ENCODE assay signal across 26 cellular contexts in genomic region chr15:77831989-77832388, GRCh38.
A peak's percentile ranks its signal among the peaks of the same experiment; 100 is the strongest.
DNase-seq lines count a peak whose midpoint lies in the region; ATAC-seq and TF ChIP-seq lines count a peak whose summit lies in the region.
"Had no signal": no experiment of that assay in that cellular context is flagged by ENCODE, and none has a peak within 500 bp of the region (broad histone marks: within the 10 kb centered on the region; RNA-seq: fewer than 3 reads in every experiment).

No MANE protein-coding gene starts in this region.

- in situ Hi-C loops in astrocyte of the cerebellum (cut with HindIII; ENCODE audit: low sequenced_read_pairs): no loop called here

- peak; percentile 4 for DNase-seq in activated T-cell treated with anti-CD3 and anti-CD28 coated beads, Interleukin-2, amount 50 U/mL, for 1 hour
- DNase-seq in activated T-cell treated with anti-CD3 and anti-CD28 coated beads, Interleukin-2, amount 50 U/mL, for 72 hours: no peak
- DNase-seq in NCI-H1694 treated with DMSO at 0.1 percent for 48 hours (lab: John Stamatoyannopoulos, UW) (peak; percentile 75), astrocyte of the cerebellum (ENCODE audit: low read depth) (no peak), progenitor cell of endocrine pancreas (ENCODE audit: low spot score, unreplicated experiment) (no peak), NCI-H128 (lab: John Stamatoyannopoulos, UW; ENCODE audit: unreplicated experiment) (no peak)
- DNase-seq: activated CD4-positive, alpha-beta T cell treated with anti-CD3 and anti-CD28 coated beads, Interleukin-2, amount 50 U/mL, for 48 hours; activated CD4-positive, CD25-positive, alpha-beta regulatory T cell; CD4-positive, alpha-beta memory T cell; colonic mucosa; effector CD4-positive, alpha-beta T cell; hypothalamus; KBM-7; NCI-H1092; NCI-H2029 treated with DMSO at 0.1 percent for 48 hours; PC-3; right cardiac atrium; stimulated activated CD4-positive, alpha-beta T cell treated with anti-CD3 and anti-CD28 coated beads, Interleukin-2, amount 100 ng/mL, for 24 hours; testis had no signal

- H3K27me3 Mint-ChIP-seq in activated T-cell treated with anti-CD3 and anti-CD28 coated beads, Interleukin-2, amount 50 U/mL, for 72 hours (ENCODE audit: low read depth): no peaks in the 10 kb centered on the region
- peaks cover 6% of the 10 kb centered on the region for H3K27me3 Mint-ChIP-seq in progenitor cell of endocrine pancreas
- H3K27me3 Mint-ChIP-seq: activated naive CD8-positive, alpha-beta T cell; stimulated activated naive CD8-positive, alpha-beta T cell treated with anti-CD3 and anti-CD28 coated beads, Interleukin-15, Interleukin-2, amounts not matched to agents 100 ng/mL and 50 ng/mL, for 24 hours had no signal

- H3K9me3 Mint-ChIP-seq in activated T-cell treated with anti-CD3 and anti-CD28 coated beads, Interleukin-2, amount 50 U/mL, for 72 hours: no peaks in the 10 kb centered on the region
- no peaks in the 10 kb centered on the region for H3K9me3 Mint-ChIP-seq in progenitor cell of endocrine pancreas (ENCODE audit: low read depth)
- H3K9me3 Mint-ChIP-seq: activated T-helper 1 cell treated with anti-CD3 and anti-CD28 coated beads, Interleukin-12 subunit alpha, Interleukin-12 subunit beta, Interleukin-2, Interleukin-4 antibody, amounts not matched to agents 30 ng/mL and 10 ng/mL and 1 ng/mL, durations not matched to agents 14 hours and 24 hours and 36 hours; CD4-positive, alpha-beta memory T cell; neural crest cell; stimulated activated naive CD8-positive, alpha-beta T cell treated with anti-CD3 and anti-CD28 coated beads, Interleukin-15, Interleukin-2, amounts not matched to agents 100 ng/mL and 50 ng/mL, for 24 hours had no signal

- no peak overlapping the region for H3K4me3 ChIP-seq in astrocyte of the cerebellum (ENCODE audit: low read depth, low read length)
- H3K4me3 ChIP-seq: colonic mucosa, SK-N-MC, testis had no signal

- no peak for ATAC-seq in activated T-cell treated with anti-CD3 and anti-CD28 coated beads, Interleukin-2, amount 50 U/mL, for 72 hours (replicated peaks in 1 of 2)
- ATAC-seq in GM18858 (IDR thresholded peaks at IDR 0.05; ENCODE audit: unreplicated experiment): no peak
- no peak for ATAC-seq in HG02588 (IDR thresholded peaks at IDR 0.05; ENCODE audit: unreplicated experiment)
- ATAC-seq: PC-3, right cardiac atrium had no signal

- no peak overlapping the region for H3K4me3 Mint-ChIP-seq in activated T-cell treated with anti-CD3 and anti-CD28 coated beads, Interleukin-2, amount 50 U/mL, for 72 hours
- no peak overlapping the region for H3K4me3 Mint-ChIP-seq in progenitor cell of endocrine pancreas (ENCODE audit: low read depth)
- H3K4me3 Mint-ChIP-seq: activated naive CD8-positive, alpha-beta T cell; activated T-helper 1 cell treated with anti-CD3 and anti-CD28 coated beads, Interleukin-12 subunit alpha, Interleukin-12 subunit beta, Interleukin-2, Interleukin-4 antibody, amounts not matched to agents 30 ng/mL and 10 ng/mL and 1 ng/mL, durations not matched to agents 14 hours and 24 hours and 36 hours; CD4-positive, alpha-beta memory T cell; neural crest cell; stimulated activated naive CD8-positive, alpha-beta T cell treated with anti-CD3 and anti-CD28 coated beads, Interleukin-15, Interleukin-2, amounts not matched to agents 100 ng/mL and 50 ng/mL, for 24 hours had no signal

- H3K36me3 Mint-ChIP-seq in activated T-cell treated with anti-CD3 and anti-CD28 coated beads, Interleukin-2, amount 50 U/mL, for 72 hours (ENCODE audit: insufficient read depth in 2 of 2): no peaks in the 10 kb centered on the region
- no peaks in the 10 kb centered on the region for H3K36me3 Mint-ChIP-seq in progenitor cell of endocrine pancreas (ENCODE audit: insufficient read depth)
- H3K36me3 Mint-ChIP-seq: activated naive CD8-positive, alpha-beta T cell; CD4-positive, alpha-beta memory T cell had no signal

- no peak overlapping the region for H3K27ac Mint-ChIP-seq in activated T-cell treated with anti-CD3 and anti-CD28 coated beads, Interleukin-2, amount 50 U/mL, for 72 hours
- peak overlapping the region; percentile 4 for H3K27ac Mint-ChIP-seq in progenitor cell of endocrine pancreas
- H3K27ac Mint-ChIP-seq: activated naive CD8-positive, alpha-beta T cell; activated T-helper 1 cell treated with anti-CD3 and anti-CD28 coated beads, Interleukin-12 subunit alpha, Interleukin-12 subunit beta, Interleukin-2, Interleukin-4 antibody, amounts not matched to agents 30 ng/mL and 10 ng/mL and 1 ng/mL, durations not matched to agents 14 hours and 24 hours and 36 hours; CD4-positive, alpha-beta memory T cell; stimulated activated naive CD8-positive, alpha-beta T cell treated with anti-CD3 and anti-CD28 coated beads, Interleukin-15, Interleukin-2, amounts not matched to agents 100 ng/mL and 50 ng/mL, for 24 hours had no signal

- TF ChIP-seq CTCF in astrocyte of the cerebellum (IDR thresholded peaks at IDR 0.05; ENCODE audit: low read depth, low read length, missing control alignments) (peak; percentile 8), progenitor cell of endocrine pancreas (IDR thresholded peaks at IDR 0.05; ENCODE audit: unreplicated experiment) (no peak)

- H3K4me1 Mint-ChIP-seq in activated T-cell treated with anti-CD3 and anti-CD28 coated beads, Interleukin-2, amount 50 U/mL, for 72 hours (ENCODE audit: low read depth): no peaks in the 10 kb centered on the region
- peaks cover 12% of the 10 kb centered on the region for H3K4me1 Mint-ChIP-seq in progenitor cell of endocrine pancreas (ENCODE audit: low read depth)

Comparison
In these comparisons a context has a peak if more than half of its experiments do, and no peak if none do; other contexts are left out.
1. DNase-seq: peak in activated T-cell treated with anti-CD3 and anti-CD28 coated beads, Interleukin-2, amount 50 U/mL, for 1 hour (single experiment) and NCI-H1694 treated with DMSO at 0.1 percent for 48 hours (single experiment); none in activated T-cell treated with anti-CD3 and anti-CD28 coated beads, Interleukin-2, amount 50 U/mL, for 72 hours (0 of 2), astrocyte of the cerebellum (single experiment), progenitor cell of endocrine pancreas (single experiment) and NCI-H128 (single experiment).